ENCODE assay signal across 38 cellular contexts in genomic region chr6:97864366-97864765, GRCh38.
"Had no signal": no experiment of that assay in that cellular context is flagged by ENCODE, and none has a peak within 500 bp of the region (broad histone marks: within the 10 kb centered on the region; RNA-seq: fewer than 3 reads in every experiment).

No MANE protein-coding gene starts in this region.

- H3K27me3 Mint-ChIP-seq: activated B cell treated with CpG ODN at 0.5 μM for 24 hours; activated CD4-positive, alpha-beta memory T cell treated with anti-CD3 and anti-CD28 coated beads for 36 hours; activated CD4-positive, alpha-beta T cell treated with anti-CD3 and anti-CD28 coated beads, Interleukin-2, amount 10 ng/mL, durations not matched to agents 24 days and 14 days; activated CD8-positive, alpha-beta T cell treated with anti-CD3 and anti-CD28 coated beads for 36 hours; activated naive CD8-positive, alpha-beta T cell treated with anti-CD3 and anti-CD28 coated beads for 36 hours; activated T-helper 17 cell treated with anti-CD3 and anti-CD28 coated beads, Interleukin-2, amount 50 U/mL, for 72 hours; brain; central memory CD8-positive, alpha-beta T cell had no signal

- H3K36me3 ChIP-seq: adrenal gland, cardiac muscle cell had no signal

- H3K4me3 Mint-ChIP-seq: activated B cell treated with CpG ODN at 0.5 μM for 24 hours; activated CD4-positive, alpha-beta memory T cell treated with anti-CD3 and anti-CD28 coated beads for 36 hours; activated CD4-positive, alpha-beta T cell treated with anti-CD3 and anti-CD28 coated beads, Interleukin-2, amount 10 ng/mL, durations not matched to agents 24 days and 14 days; activated CD8-positive, alpha-beta T cell treated with anti-CD3 and anti-CD28 coated beads for 36 hours; activated naive CD4-positive, alpha-beta T cell treated with anti-CD3 and anti-CD28 coated beads for 36 hours; activated naive CD8-positive, alpha-beta T cell treated with anti-CD3 and anti-CD28 coated beads for 36 hours; activated T-cell treated with anti-CD3 and anti-CD28 coated beads, Interleukin-2, amount 50 U/mL, for 4 hours; activated T-cell treated with anti-CD3 and anti-CD28 coated beads, Interleukin-2, amount 50 U/mL, for 72 hours; activated T-helper 1 cell treated with anti-CD3 and anti-CD28 coated beads, Interleukin-12 subunit alpha, Interleukin-12 subunit beta, Interleukin-2, Interleukin-4 antibody, amounts not matched to agents 30 ng/mL and 10 ng/mL and 1 ng/mL, durations not matched to agents 14 hours and 24 hours and 36 hours; activated T-helper 17 cell treated with anti-CD3 and anti-CD28 coated beads, Interleukin-2, amount 50 U/mL, for 72 hours; brain; central memory CD8-positive, alpha-beta T cell; T-helper 1 cell treated with Interleukin-12 subunit alpha and Interleukin-12 subunit beta and Interleukin-4 antibody, amounts not matched to agents 30 μg/mL and 1 μg/mL, for 36 hours; T-helper 2 cell treated with Interferon-gamma antibody and Interleukin-4, amounts not matched to agents 5 μg/mL and 100 μg/mL, for 36 hours had no signal

- DNase-seq: activated B cell treated with CpG ODN at 0.5 μM for 24 hours; activated CD4-positive, alpha-beta memory T cell treated with anti-CD3 and anti-CD28 coated beads for 36 hours; activated CD4-positive, alpha-beta T cell treated with anti-CD3 and anti-CD28 coated beads for 4 hours; activated CD4-positive, alpha-beta T cell treated with anti-CD3 and anti-CD28 coated beads, Interleukin-2, amount 10 ng/mL, durations not matched to agents 24 days and 14 days; activated CD4-positive, alpha-beta T cell treated with anti-CD3 and anti-CD28 coated beads, Interleukin-2, amount 50 U/mL, for 1 hour; activated CD4-positive, alpha-beta T cell treated with anti-CD3 and anti-CD28 coated beads, Interleukin-2, amount 50 U/mL, for 4 hours; activated CD4-positive, CD25-positive, alpha-beta regulatory T cell treated with anti-CD3 and anti-CD28 coated beads, Interleukin-2, amount 50 U/mL, for 72 hours; activated CD8-positive, alpha-beta memory T cell treated with anti-CD3 and anti-CD28 coated beads, Interleukin-2, amount 50 U/mL, for 4 hours; activated CD8-positive, alpha-beta T cell treated with anti-CD3 and anti-CD28 coated beads for 36 hours; activated effector memory CD4-positive, alpha-beta T cell treated with anti-CD3 and anti-CD28 coated beads, Interleukin-2, amount 50 U/mL, for 16 hours; activated gamma-delta T cell treated with Interleukin-2 at 50 U/mL for 16 hours; activated naive CD4-positive, alpha-beta T cell; activated naive CD4-positive, alpha-beta T cell treated with anti-CD3 and anti-CD28 coated beads for 36 hours; activated naive CD4-positive, alpha-beta T cell treated with anti-CD3 and anti-CD28 coated beads, Interleukin-2, amount 50 U/mL, for 16 hours; activated naive CD8-positive, alpha-beta T cell treated with anti-CD3 and anti-CD28 coated beads for 36 hours; activated T-cell treated with anti-CD3 and anti-CD28 coated beads for 4 hours; activated T-cell treated with anti-CD3 and anti-CD28 coated beads, Interleukin-2, amount 50 U/mL, for 1 hour; activated T-cell treated with anti-CD3 and anti-CD28 coated beads, Interleukin-2, amount 50 U/mL, for 4 hours; activated T-cell treated with anti-CD3 and anti-CD28 coated beads, Interleukin-2, amount 50 U/mL, for 72 hours; adrenal gland; amniotic stem cell; aorta; caudate nucleus; cerebellar nuclear complex; T-helper 1 cell; T-helper 2 cell; T-helper 9 cell had no signal

- H3K36me3 Mint-ChIP-seq: activated CD4-positive, alpha-beta memory T cell treated with anti-CD3 and anti-CD28 coated beads for 36 hours; activated naive CD4-positive, alpha-beta T cell treated with anti-CD3 and anti-CD28 coated beads, Interleukin-2, amount 50 U/mL, for 72 hours; activated naive CD8-positive, alpha-beta T cell treated with anti-CD3 and anti-CD28 coated beads for 36 hours; brain had no signal

- H3K27me3 ChIP-seq: adrenal gland, cardiac muscle cell had no signal

- H3K4me1 Mint-ChIP-seq: activated B cell treated with CpG ODN at 0.5 μM for 24 hours; activated CD4-positive, alpha-beta T cell treated with anti-CD3 and anti-CD28 coated beads, Interleukin-2, amount 10 ng/mL, durations not matched to agents 24 days and 14 days; activated naive CD8-positive, alpha-beta T cell treated with anti-CD3 and anti-CD28 coated beads for 36 hours; activated T-helper 17 cell treated with anti-CD3 and anti-CD28 coated beads, Interleukin-2, amount 50 U/mL, for 72 hours; central memory CD8-positive, alpha-beta T cell had no signal

- FAIRE-seq: bronchial epithelial cell, TTC549 had no signal

- H3K27ac ChIP-seq: adrenal gland, cardiac muscle cell, VCaP had no signal

- H3K9me3 Mint-ChIP-seq: activated CD4-positive, alpha-beta T cell treated with anti-CD3 and anti-CD28 coated beads, Interleukin-2, amount 10 ng/mL, durations not matched to agents 24 days and 14 days; activated naive CD4-positive, alpha-beta T cell treated with anti-CD3 and anti-CD28 coated beads, Interleukin-2, amount 50 U/mL, for 72 hours; activated T-helper 1 cell treated with anti-CD3 and anti-CD28 coated beads, Interleukin-12 subunit alpha, Interleukin-12 subunit beta, Interleukin-2, Interleukin-4 antibody, amounts not matched to agents 30 ng/mL and 10 ng/mL and 1 ng/mL, durations not matched to agents 14 hours and 24 hours and 36 hours; activated T-helper 17 cell treated with anti-CD3 and anti-CD28 coated beads, Interleukin-2, amount 50 U/mL, for 72 hours; central memory CD8-positive, alpha-beta T cell; T-helper 1 cell treated with Interleukin-12 subunit alpha and Interleukin-12 subunit beta and Interleukin-4 antibody, amounts not matched to agents 30 μg/mL and 1 μg/mL, for 36 hours; T-helper 2 cell treated with Interferon-gamma antibody and Interleukin-4, amounts not matched to agents 5 μg/mL and 100 μg/mL, for 36 hours had no signal

- H3K4me3 ChIP-seq: adrenal gland, cardiac muscle cell had no signal

- H3K27ac Mint-ChIP-seq: activated B cell treated with CpG ODN at 0.5 μM for 24 hours; activated CD4-positive, alpha-beta memory T cell treated with anti-CD3 and anti-CD28 coated beads for 36 hours; activated CD4-positive, alpha-beta T cell treated with anti-CD3 and anti-CD28 coated beads, Interleukin-2, amount 10 ng/mL, durations not matched to agents 24 days and 14 days; activated CD8-positive, alpha-beta T cell treated with anti-CD3 and anti-CD28 coated beads for 36 hours; activated naive CD4-positive, alpha-beta T cell treated with anti-CD3 and anti-CD28 coated beads for 36 hours; activated naive CD4-positive, alpha-beta T cell treated with anti-CD3 and anti-CD28 coated beads, Interleukin-2, amount 50 U/mL, for 72 hours; activated naive CD8-positive, alpha-beta T cell treated with anti-CD3 and anti-CD28 coated beads for 36 hours; activated T-cell treated with anti-CD3 and anti-CD28 coated beads, Interleukin-2, amount 50 U/mL, for 72 hours; activated T-helper 1 cell treated with anti-CD3 and anti-CD28 coated beads, Interleukin-12 subunit alpha, Interleukin-12 subunit beta, Interleukin-2, Interleukin-4 antibody, amounts not matched to agents 30 ng/mL and 10 ng/mL and 1 ng/mL, durations not matched to agents 14 hours and 24 hours and 36 hours; activated T-helper 17 cell treated with anti-CD3 and anti-CD28 coated beads, Interleukin-2, amount 50 U/mL, for 72 hours; T-helper 1 cell treated with Interleukin-12 subunit alpha and Interleukin-12 subunit beta and Interleukin-4 antibody, amounts not matched to agents 30 μg/mL and 1 μg/mL, for 36 hours; T-helper 2 cell treated with Interferon-gamma antibody and Interleukin-4, amounts not matched to agents 5 μg/mL and 100 μg/mL, for 36 hours had no signal

- H3K9me3 ChIP-seq: adrenal gland had no signal

- H3K4me1 ChIP-seq: adrenal gland had no signal
